In the genomic region with DNA sequence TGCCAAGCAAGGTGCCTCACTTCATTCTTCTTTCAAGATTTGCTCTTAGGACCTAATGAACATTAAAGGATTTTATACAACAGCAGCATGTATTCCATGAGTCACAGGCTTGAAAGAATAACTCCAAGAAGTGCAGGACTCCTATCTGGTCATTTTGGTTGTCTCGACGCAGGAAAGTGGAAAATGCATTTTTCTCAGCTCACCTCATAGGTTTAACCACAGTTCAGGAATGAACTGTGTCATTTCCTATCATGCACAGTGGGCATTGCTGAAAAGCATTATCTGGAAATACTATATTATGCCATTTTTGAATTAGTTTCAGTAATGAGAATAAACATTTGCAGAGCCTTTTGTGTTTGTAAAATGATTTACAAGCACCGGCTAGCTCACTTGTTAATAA, we compare ENCODE assay signal across 18 cellular contexts.
A peak's percentile ranks its signal among the peaks of the same experiment; 100 is the strongest.
DNase-seq lines count a peak whose midpoint lies in the region; ATAC-seq, FAIRE-seq and TF ChIP-seq lines count a peak whose summit lies in the region.
"Had no signal": no experiment of that assay in that cellular context is flagged by ENCODE, and none has a peak within 500 bp of the region (broad histone marks: within the 10 kb centered on the region; RNA-seq: fewer than 3 reads in every experiment).

No MANE protein-coding gene starts in this region.

- peaks cover 31% of the 10 kb centered on the region for H3K27me3 Mint-ChIP-seq in Calu3 (ENCODE audit: unreplicated experiment)

- no peaks in the 10 kb centered on the region for H3K9me1 ChIP-seq in keratinocyte (ENCODE audit: control insufficient read depth, extremely low read depth, insufficient read depth, low read length)

- H2AFZ ChIP-seq in keratinocyte (ENCODE audit: control insufficient read depth, low read length), result no peak overlapping the region

- no peak overlapping the region for H3K4me2 ChIP-seq in keratinocyte (ENCODE audit: control insufficient read depth, extremely low read depth, insufficient read depth, low read depth, low read length)

- peak; percentile 69 for DNase-seq in AG04450 (ENCODE audit: low read depth, low spot score)
- peak; percentile 98 for DNase-seq in HT1080 (ENCODE audit: low read depth)
- peak; percentile 92 for DNase-seq in astrocyte of the cerebellum (ENCODE audit: low read depth)
- no peak for DNase-seq in keratinocyte (ENCODE audit: low read depth, low spot score)
- no peak for DNase-seq in Calu3
- no peak for DNase-seq in stimulated activated naive CD4-positive, alpha-beta T cell (lab: John Stamatoyannopoulos, UW)
- DNase-seq in COLO668 (lab: John Stamatoyannopoulos, UW; ENCODE audit: unreplicated experiment), result no peak
- DNase-seq: activated CD8-positive, alpha-beta T cell treated with anti-CD3 and anti-CD28 coated beads, Interleukin-2, amount 10 ng/mL, durations not matched to agents 7 days and 5 days; activated effector memory CD4-positive, alpha-beta T cell treated with anti-CD3 and anti-CD28 coated beads, Interleukin-2, amount 50 U/mL, for 16 hours; NCI-H1092; NCI-H345; posterior cingulate gyrus; uterus had no signal

- no peak overlapping the region for H3K9ac ChIP-seq in keratinocyte (ENCODE audit: control insufficient read depth, extremely low read depth, insufficient read depth, low read length)
- H3K9ac ChIP-seq: BLaER1 had no signal

- intact Hi-C loops in Calu3 (cut with micrococcal nuclease; ENCODE audit: unreplicated experiment), result no loop called here

- H3K27ac ChIP-seq in AG04450 (ENCODE audit: low read depth, low read length), result peak overlapping the region; percentile 34
- H3K27ac ChIP-seq in keratinocyte (ENCODE audit: control insufficient read depth, insufficient read depth, low read length), result no peak overlapping the region
- H3K27ac ChIP-seq: BLaER1, uterus had no signal

- BruUV-seq in Calu3 (replicated peaks; lab: Mats Ljungman, UMichigan), result no TSS peak

- no peaks in the 10 kb centered on the region for H3K36me3 Mint-ChIP-seq in Calu3 (ENCODE audit: insufficient read depth, unreplicated experiment)

- CTCF ChIA-PET in AG04450 (lab: Charles Lee), result interaction anchor here (1.0 to 1.6 kb wide), 2 partner anchors 25 to 83 kb away, joined by 3 read pairs; no protein-coding TSS in a partner anchor
- CTCF ChIA-PET in Calu3 (lab: Charles Lee), result interaction anchor here (0.6 kb wide), 1 partner anchor 515 kb away, joined by 4 read pairs; no protein-coding TSS in a partner anchor

- no peaks in the 10 kb centered on the region for H3K36me3 ChIP-seq in keratinocyte (ENCODE audit: control insufficient read depth in 2 of 2, extremely low read depth in 1 of 2, insufficient read depth in 2 of 2, low read length in 2 of 2)
- H3K36me3 ChIP-seq: BLaER1, uterus had no signal

- POLR2A ChIA-PET in AG04450 (lab: Yijun Ruan, JAX), result no interaction called here

- no peak overlapping the region for H3K27ac Mint-ChIP-seq in Calu3 (ENCODE audit: unreplicated experiment)
- H3K27ac Mint-ChIP-seq: activated CD8-positive, alpha-beta T cell treated with anti-CD3 and anti-CD28 coated beads, Interleukin-2, amount 10 ng/mL, durations not matched to agents 7 days and 5 days had no signal

- peaks cover 7% of the 10 kb centered on the region for H3K4me1 Mint-ChIP-seq in Calu3 (ENCODE audit: low read depth, unreplicated experiment)

- peak; percentile 43 for FAIRE-seq in keratinocyte (lab: Jason Lieb, UNC)
- FAIRE-seq: H1 had no signal

- dilution Hi-C loops in keratinocyte (cut with MboI; ENCODE audit: extremely low pct_ligation_motif_present, low sequenced_read_pairs), result no loop called here

- no peaks in the 10 kb centered on the region for H3K79me2 ChIP-seq in keratinocyte (ENCODE audit: control insufficient read depth, insufficient read depth, low read length)

- H3K9me3 ChIP-seq in AG04450 (ENCODE audit: control insufficient read depth, insufficient read depth, low read length) (no peaks in the 10 kb centered on the region), keratinocyte (ENCODE audit: control insufficient read depth, low read depth, low read length) (no peaks in the 10 kb centered on the region)
- H3K9me3 ChIP-seq: uterus had no signal

- no peaks in the 10 kb centered on the region for H3K9me3 Mint-ChIP-seq in Calu3 (ENCODE audit: low read depth, unreplicated experiment)

- no peaks in the 10 kb centered on the region for H3K27me3 ChIP-seq in AG04450 (ENCODE audit: control insufficient read depth, insufficient read depth, low read length)
- no peaks in the 10 kb centered on the region for H3K27me3 ChIP-seq in keratinocyte (ENCODE audit: control insufficient read depth, extremely low read depth, insufficient read depth, low read length)
- H3K27me3 ChIP-seq: BLaER1, uterus had no signal

- H3K4me3 Mint-ChIP-seq in Calu3 (ENCODE audit: low read depth, unreplicated experiment), result no peak overlapping the region
- H3K4me3 Mint-ChIP-seq: activated CD8-positive, alpha-beta T cell treated with anti-CD3 and anti-CD28 coated beads, Interleukin-2, amount 10 ng/mL, durations not matched to agents 7 days and 5 days had no signal

- H4K20me1 ChIP-seq in keratinocyte (ENCODE audit: control insufficient read depth, extremely low read depth, insufficient read depth, low read length), result no peaks in the 10 kb centered on the region
- H4K20me1 ChIP-seq: BLaER1 had no signal

- no peak overlapping the region for H3K4me3 ChIP-seq in AG04450 (ENCODE audit: low read depth, low read length)
- H3K4me3 ChIP-seq in astrocyte of the cerebellum (ENCODE audit: low read depth, low read length), result no peak overlapping the region
- no peak overlapping the region for H3K4me3 ChIP-seq in keratinocyte (ENCODE audit: control insufficient read depth in 2 of 3, extremely low read depth in 1 of 3, insufficient read depth in 2 of 3, low read depth in 1 of 3, low read length in 3 of 3)
- H3K4me3 ChIP-seq: BLaER1, uterus had no signal

- TF ChIP-seq CTCF in AG04450 (IDR thresholded peaks at IDR 0.05; ENCODE audit: low read depth, low read length) (no peak), astrocyte of the cerebellum (IDR thresholded peaks at IDR 0.05; ENCODE audit: low read depth, low read length, missing control alignments) (no peak), keratinocyte (optimal IDR thresholded peaks at IDR 0.05 in 1 of 3, IDR thresholded peaks at IDR 0.05 in 1 of 3, conservative IDR thresholded peaks at IDR 0.05 in 1 of 3; ENCODE audit: extremely low read depth in 1 of 3, insufficient read depth in 2 of 3, low read length in 3 of 3) (no peak), Calu3 (IDR thresholded peaks at IDR 0.05; ENCODE audit: unreplicated experiment) (no peak)

- no peaks in the 10 kb centered on the region for H3K4me1 ChIP-seq in keratinocyte (ENCODE audit: control insufficient read depth, extremely low read depth, insufficient read depth, low read length)
- H3K4me1 ChIP-seq: uterus had no signal

- in situ Hi-C loops in astrocyte of the cerebellum (cut with HindIII; ENCODE audit: low sequenced_read_pairs), result no loop called here

- ATAC-seq in HG02610 (IDR thresholded peaks at IDR 0.05; ENCODE audit: unreplicated experiment), result no peak
- ATAC-seq: activated CD8-positive, alpha-beta T cell treated with anti-CD3 and anti-CD28 coated beads, Interleukin-2, amount 10 ng/mL, durations not matched to agents 7 days and 5 days; esophagus mucosa; Panc1 had no signal

Comparison
In these comparisons a context has a peak if more than half of its experiments do, and no peak if none do; other contexts are left out.
1. DNase-seq: peak in AG04450 (single experiment), HT1080 (single experiment) and astrocyte of the cerebellum (single experiment); none in keratinocyte (single experiment), Calu3 (single experiment), stimulated activated naive CD4-positive, alpha-beta T cell (0 of 6) and COLO668 (single experiment).